22 cellular contexts compared by ENCODE assay signal in the genomic region with DNA sequence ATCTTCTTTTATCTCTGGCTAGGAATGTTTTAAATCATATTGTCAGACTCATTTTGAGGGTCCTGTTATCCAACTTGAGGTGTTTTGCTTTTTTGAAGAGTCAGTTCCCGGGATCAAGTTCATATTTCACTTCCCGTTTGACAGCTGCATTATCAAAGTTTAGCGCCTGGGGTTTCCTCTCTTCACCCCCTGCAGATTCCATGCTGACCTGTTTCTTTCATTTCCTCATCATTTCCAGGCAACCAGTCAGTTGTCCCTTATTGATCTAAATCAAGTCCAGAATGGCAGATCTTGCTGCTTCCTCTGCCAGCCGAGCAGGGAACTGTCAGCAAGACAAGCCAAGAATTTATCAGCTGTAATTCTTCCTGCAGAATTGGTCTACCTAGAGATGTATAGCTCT.
DNase-seq lines count a peak whose midpoint lies in the region; ATAC-seq, FAIRE-seq and TF ChIP-seq lines count a peak whose summit lies in the region.
"Had no signal": no experiment of that assay in that cellular context is flagged by ENCODE, and none has a peak within 500 bp of the region (broad histone marks: within the 10 kb centered on the region; RNA-seq: fewer than 3 reads in every experiment).

No MANE protein-coding gene starts in this region.

- peaks cover 0 to 27% (median 0%) of the 10 kb centered on the region in 11 experiments; a peak in 5 of 22 replicates for H3K9me3 ChIP-seq in BLaER1 treated with 17β-estradiol and CSF1 and Interleukin-3, amounts not matched to agents 10 nM and 100 nM (replicated peaks in 1 of 11)
- H3K9me3 ChIP-seq in GM12878 (replicated peaks; ENCODE audit: control insufficient read depth, insufficient read depth, low read length): no peaks in the 10 kb centered on the region; the same call in 2 of the 3 replicates

- TF ChIP-seq EP300 in GM12878 (IDR thresholded peaks at IDR 0.05; ENCODE audit: borderline replicate concordance in 1 of 2, control insufficient read depth in 1 of 2, low read depth in 2 of 2, low read length in 2 of 2): no peak

- H3K4me2 ChIP-seq in BLaER1 treated with 17β-estradiol and CSF1 and Interleukin-3, amounts not matched to agents 10 nM and 100 nM: peak overlapping the region; percentile 66 to 88 (median 76)
- peak overlapping the region; percentile 38; the same call in 1 of the 2 replicates for H3K4me2 ChIP-seq in GM12878 (ENCODE audit: control insufficient read depth, insufficient read depth)

- no peaks in the 10 kb centered on the region for H3K36me3 ChIP-seq in BLaER1 treated with 17β-estradiol and CSF1 and Interleukin-3, amounts not matched to agents 10 nM and 100 nM
- no peaks in the 10 kb centered on the region for H3K36me3 ChIP-seq in GM12878 (ENCODE audit: control insufficient read depth in 2 of 2, insufficient read depth in 2 of 2, low read length in 1 of 2)

- H3K4me1 ChIP-seq in BLaER1 treated with 17β-estradiol and CSF1 and Interleukin-3, amounts not matched to agents 10 nM and 100 nM: peaks cover 41 to 73% (median 63%) of the 10 kb centered on the region in 10 experiments
- H3K4me1 ChIP-seq in GM12878 (ENCODE audit: control insufficient read depth, insufficient read depth, low read length): peaks cover 9% of the 10 kb centered on the region; the same call in 1 of the 2 replicates

- H2AFZ ChIP-seq in GM12878 (ENCODE audit: control insufficient read depth, low read depth, low read length): no peak overlapping the region; the same call in 1 of the 2 replicates
- H2AFZ ChIP-seq: GM23248 had no signal

- H4K20me1 ChIP-seq in BLaER1 treated with 17β-estradiol and CSF1 and Interleukin-3, amounts not matched to agents 10 nM and 100 nM: no peaks in the 10 kb centered on the region
- no peaks in the 10 kb centered on the region for H4K20me1 ChIP-seq in GM12878 (ENCODE audit: control insufficient read depth, insufficient read depth)

- RAD21 ChIA-PET in GM12878 (lab: Charles Lee; ENCODE audit: unreplicated experiment): interaction anchor here (1.4 kb wide), 1 partner anchor 14 kb away, joined by 6 read pairs; no protein-coding TSS in a partner anchor

- POLR2A ChIA-PET in GM12878 (lab: Charles Lee): no interaction called here

- TF ChIP-seq POLR2A in GM12878 (IDR thresholded peaks at IDR 0.05; ENCODE audit: low read depth, low read length): no peak

- in situ Hi-C loops in GM12878 (cut with MboI): no loop called here

- FAIRE-seq in GM12878 (lab: Jason Lieb, UNC): no peak
- FAIRE-seq: RCC 7860 had no signal

- intact Hi-C loops in GM12878 (cut with micrococcal nuclease; ENCODE audit: unreplicated experiment): no loop called here

- ATAC-seq in GM12878 (no peak), GM21737 (IDR thresholded peaks at IDR 0.05; ENCODE audit: unreplicated experiment) (no peak)
- ATAC-seq: CD8-positive, alpha-beta T cell had no signal

- no peaks in the 10 kb centered on the region for H3K27me3 ChIP-seq in BLaER1 treated with 17β-estradiol and CSF1 and Interleukin-3, amounts not matched to agents 10 nM and 100 nM
- H3K27me3 ChIP-seq in GM12878 (replicated peaks in 1 of 2; ENCODE audit: control insufficient read depth in 2 of 2, insufficient read depth in 2 of 2, low read length in 1 of 2): no peaks in the 10 kb centered on the region

- no peaks in the 10 kb centered on the region for H3K79me2 ChIP-seq in GM12878 (ENCODE audit: control insufficient read depth, insufficient read depth, low read length)

- CTCF ChIA-PET in GM12878 (lab: Yijun Ruan, JAX): interaction anchor here (0.6 to 2.9 kb wide), 3 partner anchors 13 to 1216 kb away, joined by 3 to 17 read pairs (median 3); no protein-coding TSS in a partner anchor

- TF ChIP-seq CTCF in GM12878 (IDR thresholded peaks at IDR 0.05 in 2 of 3, conservative IDR thresholded peaks at IDR 0.05 in 1 of 3; ENCODE audit: control insufficient read depth in 2 of 3, extremely low read depth in 1 of 3, insufficient read depth in 1 of 3, low read depth in 3 of 3, low read length in 3 of 3) (no peak), GM20000 (IDR thresholded peaks at IDR 0.05; ENCODE audit: extremely low read depth, missing control alignments) (no peak)

- H3K9ac ChIP-seq in BLaER1 treated with 17β-estradiol and CSF1 and Interleukin-3, amounts not matched to agents 10 nM and 100 nM: peak overlapping the region in 4 of 11 experiments; percentile 2 to 25 (median 20); a peak in 5 of 22 replicates
- no peak overlapping the region for H3K9ac ChIP-seq in GM12878 (ENCODE audit: control insufficient read depth, insufficient read depth, low read length)
- H3K9ac ChIP-seq: GM23248 had no signal

- peak; percentile 30 for DNase-seq in NAMALWA (ENCODE audit: low spot score)
- no peak for DNase-seq in GM12878 (ENCODE audit: low read depth, low spot score)
- DNase-seq in pons (ENCODE audit: low spot score): peak; percentile 3
- no peak for DNase-seq in GM20000 (ENCODE audit: low spot score)
- no peak for DNase-seq in NCI-H2227 (lab: John Stamatoyannopoulos, UW; ENCODE audit: unreplicated experiment)
- DNase-seq: C1 segment of cervical spinal cord; CD8-positive, alpha-beta T cell; DMS153; GDM1; GM23248; H9; HFFc6; KBM-7; NCI-H1694; NCI-H2081 treated with DMSO at 0.1 percent for 48 hours; NCI-H446 treated with DMSO at 0.1 percent for 48 hours; NCI-H69; OCI-M1 had no signal

- 0 out of 20 replicates have a peak overlapping the region, but pooled peaks of 1 of the 10 experiments have one; percentile 12 for H3K4me3 ChIP-seq in BLaER1 treated with 17β-estradiol and CSF1 and Interleukin-3, amounts not matched to agents 10 nM and 100 nM
- H3K4me3 ChIP-seq in GM12878: 0 out of 2 replicates have a peak overlapping the region, but pooled peaks have one; percentile 17
- H3K4me3 ChIP-seq: GM23248 had no signal

- peak overlapping the region in 8 of 11 experiments; percentile 19 to 64 (median 48); a peak in 14 of 22 replicates for H3K27ac ChIP-seq in BLaER1 treated with 17β-estradiol and CSF1 and Interleukin-3, amounts not matched to agents 10 nM and 100 nM
- peak overlapping the region; percentile 6; the same call in 1 of the 2 replicates for H3K27ac ChIP-seq in GM12878 (ENCODE audit: control insufficient read depth, insufficient read depth)
- H3K27ac ChIP-seq: GM23248, HL-60 had no signal

- BruUV-seq in GM12878 (replicated peaks; lab: Mats Ljungman, UMichigan): no TSS peak

- SMC1A ChIA-PET in GM12878 (lab: Charles Lee; ENCODE audit: uncharacterized antibody, unreplicated experiment): interaction anchor here (0.9 to 1.9 kb wide), 3 partner anchors 10 to 307 kb away, joined by 3 to 6 read pairs (median 3); no protein-coding TSS in a partner anchor

- no peak for TF ChIP-seq RAD21 in GM12878 (IDR thresholded peaks at IDR 0.05; ENCODE audit: insufficient read depth, low read depth, low read length)

- 2% methylated on average over 4 of the region's 4 CpGs for WGBS in GM12878 (ENCODE audit: insufficient coverage, insufficient replicate concordance, low lambda C conversion rate, missing lambda C conversion rate)

TF ChIP-seq in GM12878, 131 proteins besides CTCF, POLR2A, EP300 and RAD21 (continues in another document):
- no peak for TF ChIP-seq CREB1 (IDR thresholded peaks at IDR 0.05; ENCODE audit: low read depth)
- TF ChIP-seq, protein P1, sequence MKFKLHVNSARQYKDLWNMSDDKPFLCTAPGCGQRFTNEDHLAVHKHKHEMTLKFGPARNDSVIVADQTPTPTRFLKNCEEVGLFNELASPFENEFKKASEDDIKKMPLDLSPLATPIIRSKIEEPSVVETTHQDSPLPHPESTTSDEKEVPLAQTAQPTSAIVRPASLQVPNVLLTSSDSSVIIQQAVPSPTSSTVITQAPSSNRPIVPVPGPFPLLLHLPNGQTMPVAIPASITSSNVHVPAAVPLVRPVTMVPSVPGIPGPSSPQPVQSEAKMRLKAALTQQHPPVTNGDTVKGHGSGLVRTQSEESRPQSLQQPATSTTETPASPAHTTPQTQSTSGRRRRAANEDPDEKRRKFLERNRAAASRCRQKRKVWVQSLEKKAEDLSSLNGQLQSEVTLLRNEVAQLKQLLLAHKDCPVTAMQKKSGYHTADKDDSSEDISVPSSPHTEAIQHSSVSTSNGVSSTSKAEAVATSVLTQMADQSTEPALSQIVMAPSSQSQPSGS (IDR thresholded peaks at IDR 0.05; ENCODE audit: low read length): no peak
- TF ChIP-seq SRF (IDR thresholded peaks at IDR 0.05; ENCODE audit: low read depth in 2 of 2, low read length in 2 of 2): no peak
- TF ChIP-seq NR2C2 (IDR thresholded peaks at IDR 0.05; ENCODE audit: borderline replicate concordance, control insufficient read depth, insufficient read length, low read depth): no peak
- TF ChIP-seq, protein P2, sequence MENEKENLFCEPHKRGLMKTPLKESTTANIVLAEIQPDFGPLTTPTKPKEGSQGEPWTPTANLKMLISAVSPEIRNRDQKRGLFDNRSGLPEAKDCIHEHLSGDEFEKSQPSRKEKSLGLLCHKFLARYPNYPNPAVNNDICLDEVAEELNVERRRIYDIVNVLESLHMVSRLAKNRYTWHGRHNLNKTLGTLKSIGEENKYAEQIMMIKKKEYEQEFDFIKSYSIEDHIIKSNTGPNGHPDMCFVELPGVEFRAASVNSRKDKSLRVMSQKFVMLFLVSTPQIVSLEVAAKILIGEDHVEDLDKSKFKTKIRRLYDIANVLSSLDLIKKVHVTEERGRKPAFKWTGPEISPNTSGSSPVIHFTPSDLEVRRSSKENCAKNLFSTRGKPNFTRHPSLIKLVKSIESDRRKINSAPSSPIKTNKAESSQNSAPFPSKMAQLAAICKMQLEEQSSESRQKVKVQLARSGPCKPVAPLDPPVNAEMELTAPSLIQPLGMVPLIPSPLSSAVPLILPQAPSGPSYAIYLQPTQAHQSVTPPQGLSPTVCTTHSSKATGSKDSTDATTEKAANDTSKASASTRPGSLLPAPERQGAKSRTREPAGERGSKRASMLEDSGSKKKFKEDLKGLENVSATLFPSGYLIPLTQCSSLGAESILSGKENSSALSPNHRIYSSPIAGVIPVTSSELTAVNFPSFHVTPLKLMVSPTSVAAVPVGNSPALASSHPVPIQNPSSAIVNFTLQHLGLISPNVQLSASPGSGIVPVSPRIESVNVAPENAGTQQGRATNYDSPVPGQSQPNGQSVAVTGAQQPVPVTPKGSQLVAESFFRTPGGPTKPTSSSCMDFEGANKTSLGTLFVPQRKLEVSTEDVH (IDR thresholded peaks at IDR 0.05; ENCODE audit: low read depth, partially characterized antibody): no peak
- TF ChIP-seq MXI1 (IDR thresholded peaks at IDR 0.05; ENCODE audit: low read depth, low read length): no peak
- TF ChIP-seq NFYA (IDR thresholded peaks at IDR 0.05; ENCODE audit: borderline replicate concordance, low read depth, low read length): no peak
- TF ChIP-seq WRNIP1 (IDR thresholded peaks at IDR 0.05; ENCODE audit: borderline replicate concordance, low read depth, low read length): no peak

Comparison
In these comparisons a context has a peak if more than half of its experiments do, and no peak if none do; other contexts are left out.
1. DNase-seq: peak in NAMALWA (single experiment) and pons (single experiment); none in GM12878 (single experiment), GM20000 (single experiment) and NCI-H2227 (single experiment).